Comparison of ENCODE assay signal across 17 cellular contexts in the genomic region with DNA sequence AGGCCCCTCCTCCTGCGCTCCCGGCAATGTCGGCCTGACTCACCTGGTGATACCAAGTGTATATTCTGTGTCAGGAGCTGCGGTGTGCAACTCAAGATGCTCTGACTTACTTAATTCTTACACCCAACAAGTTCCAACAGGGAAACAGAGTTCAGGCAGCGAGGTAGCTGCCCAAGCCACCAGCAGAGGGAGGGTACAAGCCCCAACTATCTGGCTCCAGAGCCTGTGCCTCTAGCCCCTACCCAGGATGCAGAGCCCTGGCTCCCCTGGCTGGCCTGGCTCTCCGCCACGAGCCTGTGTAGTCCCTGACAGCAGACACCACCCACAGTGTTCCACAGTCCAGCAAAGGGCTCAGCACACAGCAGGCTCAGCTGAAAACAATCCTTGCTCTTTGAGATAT. TPM values are rescaled to one million over a fixed set of nuclear protein-coding genes. Genes with fewer than 3 reads are reported as not detected.
DNase-seq lines count a peak whose midpoint lies in the region; ATAC-seq lines count a peak whose summit lies in the region.
"Had no signal": no experiment of that assay in that cellular context is flagged by ENCODE, and none has a peak within 500 bp of the region (broad histone marks: within the 10 kb centered on the region; RNA-seq: fewer than 3 reads in every experiment).

No MANE protein-coding gene starts in this region.

- ATAC-seq in HG03342 (IDR thresholded peaks at IDR 0.05; ENCODE audit: unreplicated experiment): no peak
- ATAC-seq: activated CD8-positive, alpha-beta memory T cell treated with anti-CD3 and anti-CD28 coated beads, Interleukin-2, amount 10 ng/mL, durations not matched to agents 7 days and 5 days; gastrocnemius medialis had no signal

- DNase-seq in G401 (ENCODE audit: low spot score): peak; percentile 33
- DNase-seq in NCI-H1092 treated with DMSO at 0.1 percent for 48 hours (lab: John Stamatoyannopoulos, UW): peak; percentile 77
- DNase-seq in astrocyte of the hippocampus (ENCODE audit: low read depth, low spot score): peak; percentile 57
- DNase-seq in iris pigment epithelial cell (ENCODE audit: low read depth): peak; percentile 7
- no peak for DNase-seq in stimulated activated CD4-positive, alpha-beta T cell treated with anti-CD3 and anti-CD28 coated beads, Interleukin-1b, Interleukin-23, amount 100 ng/mL, for 48 hours
- DNase-seq in activated CD4-positive, alpha-beta T cell treated with anti-CD3 and anti-CD28 coated beads, Interleukin-2, amount 10 ng/mL, durations not matched to agents 24 days and 14 days: no peak
- no peak for DNase-seq in NCI-H1436 (lab: John Stamatoyannopoulos, UW)
- DNase-seq: activated CD8-positive, alpha-beta memory T cell treated with anti-CD3 and anti-CD28 coated beads, Interleukin-2, amount 10 ng/mL, durations not matched to agents 7 days and 5 days; gastrocnemius medialis; NCI-H510A treated with DMSO at 0.1 percent for 48 hours; SIG-M5; sigmoid colon had no signal

- no peaks in the 10 kb centered on the region for H3K9me3 Mint-ChIP-seq in activated CD4-positive, alpha-beta T cell treated with anti-CD3 and anti-CD28 coated beads, Interleukin-2, amount 10 ng/mL, durations not matched to agents 24 days and 14 days
- H3K9me3 Mint-ChIP-seq: activated naive CD4-positive, alpha-beta T cell treated with anti-CD3 and anti-CD28 coated beads, Interleukin-2, amount 50 U/mL, for 24 hours; dendritic cell treated with granulocyte-macrophage colony-stimulating factor and Interleukin-4, amounts not matched to agents 40 ng/mL and 50 ng/mL, for 4 days had no signal

- in situ Hi-C loops in G401 (cut with HindIII; ENCODE audit: low sequenced_read_pairs): no loop called here

- no peak overlapping the region for H3K4me3 Mint-ChIP-seq in activated CD4-positive, alpha-beta T cell treated with anti-CD3 and anti-CD28 coated beads, Interleukin-2, amount 10 ng/mL, durations not matched to agents 24 days and 14 days
- H3K4me3 Mint-ChIP-seq: activated CD8-positive, alpha-beta memory T cell treated with anti-CD3 and anti-CD28 coated beads, Interleukin-2, amount 10 ng/mL, durations not matched to agents 7 days and 5 days; activated naive CD4-positive, alpha-beta T cell treated with anti-CD3 and anti-CD28 coated beads, Interleukin-2, amount 50 U/mL, for 24 hours; dendritic cell treated with granulocyte-macrophage colony-stimulating factor and Interleukin-4, amounts not matched to agents 40 ng/mL and 50 ng/mL, for 4 days had no signal

- H3K36me3 Mint-ChIP-seq in activated CD4-positive, alpha-beta T cell treated with anti-CD3 and anti-CD28 coated beads, Interleukin-2, amount 10 ng/mL, durations not matched to agents 24 days and 14 days (ENCODE audit: low read depth): no peaks in the 10 kb centered on the region
- H3K36me3 Mint-ChIP-seq: activated CD8-positive, alpha-beta memory T cell treated with anti-CD3 and anti-CD28 coated beads, Interleukin-2, amount 10 ng/mL, durations not matched to agents 7 days and 5 days; activated naive CD4-positive, alpha-beta T cell treated with anti-CD3 and anti-CD28 coated beads, Interleukin-2, amount 50 U/mL, for 24 hours had no signal

- intact Hi-C loops in activated CD4-positive, alpha-beta T cell treated with anti-CD3 and anti-CD28 coated beads, Interleukin-2, amount 10 ng/mL, durations not matched to agents 24 days and 14 days (cut with micrococcal nuclease): no loop called here

- H3K27me3 Mint-ChIP-seq in activated CD4-positive, alpha-beta T cell treated with anti-CD3 and anti-CD28 coated beads, Interleukin-2, amount 10 ng/mL, durations not matched to agents 24 days and 14 days: peaks cover 2% of the 10 kb centered on the region
- H3K27me3 Mint-ChIP-seq: activated CD8-positive, alpha-beta memory T cell treated with anti-CD3 and anti-CD28 coated beads, Interleukin-2, amount 10 ng/mL, durations not matched to agents 7 days and 5 days; activated naive CD4-positive, alpha-beta T cell treated with anti-CD3 and anti-CD28 coated beads, Interleukin-2, amount 50 U/mL, for 24 hours had no signal

- H3K4me1 Mint-ChIP-seq in activated CD4-positive, alpha-beta T cell treated with anti-CD3 and anti-CD28 coated beads, Interleukin-2, amount 10 ng/mL, durations not matched to agents 24 days and 14 days: no peaks in the 10 kb centered on the region
- H3K4me1 Mint-ChIP-seq: activated CD8-positive, alpha-beta memory T cell treated with anti-CD3 and anti-CD28 coated beads, Interleukin-2, amount 10 ng/mL, durations not matched to agents 7 days and 5 days; activated naive CD4-positive, alpha-beta T cell treated with anti-CD3 and anti-CD28 coated beads, Interleukin-2, amount 50 U/mL, for 24 hours had no signal

- H3K27ac Mint-ChIP-seq in activated CD4-positive, alpha-beta T cell treated with anti-CD3 and anti-CD28 coated beads, Interleukin-2, amount 10 ng/mL, durations not matched to agents 24 days and 14 days: no peak overlapping the region
- H3K27ac Mint-ChIP-seq: activated CD8-positive, alpha-beta memory T cell treated with anti-CD3 and anti-CD28 coated beads, Interleukin-2, amount 10 ng/mL, durations not matched to agents 7 days and 5 days; activated naive CD4-positive, alpha-beta T cell treated with anti-CD3 and anti-CD28 coated beads, Interleukin-2, amount 50 U/mL, for 24 hours; dendritic cell treated with granulocyte-macrophage colony-stimulating factor and Interleukin-4, amounts not matched to agents 40 ng/mL and 50 ng/mL, for 4 days had no signal

RNA-seq across cellular contexts. Expression of a gene that starts 34.9 kb away (rescaled TPM):
- total RNA-seq in G401 (2014; rRNA removed; shearing (Covaris generic)): not detected in 2 replicates
- 0.07 and 0.12 TPM in 2 replicates for total RNA-seq in activated CD4-positive, alpha-beta T cell treated with anti-CD3 and anti-CD28 coated beads, Interleukin-2, amount 10 ng/mL, durations not matched to agents 24 days and 14 days
- total RNA-seq: gastrocnemius medialis, kidney epithelial cell, LHCN-M2 had no signal

RNA-seq across cellular contexts. Expression of a gene that starts 53.7 kb away (rescaled TPM):
- total RNA-seq in G401 (2014; rRNA removed; shearing (Covaris generic)): 6.1 and 8.5 TPM in 2 replicates
- total RNA-seq in activated CD4-positive, alpha-beta T cell treated with anti-CD3 and anti-CD28 coated beads, Interleukin-2, amount 10 ng/mL, durations not matched to agents 24 days and 14 days: 13.0 and 18.0 TPM in 2 replicates

Comparison
In these comparisons a context has a peak if more than half of its experiments do, and no peak if none do; other contexts are left out.
1. DNase-seq: peak in G401 (single experiment), NCI-H1092 treated with DMSO at 0.1 percent for 48 hours (single experiment), astrocyte of the hippocampus (single experiment) and iris pigment epithelial cell (single experiment); none in stimulated activated CD4-positive, alpha-beta T cell treated with anti-CD3 and anti-CD28 coated beads, Interleukin-1b, Interleukin-23, amount 100 ng/mL, for 48 hours (single experiment), activated CD4-positive, alpha-beta T cell treated with anti-CD3 and anti-CD28 coated beads, Interleukin-2, amount 10 ng/mL, durations not matched to agents 24 days and 14 days (single experiment) and NCI-H1436 (single experiment).